1 cellular context compared by ENCODE assay signal in the genomic region with DNA sequence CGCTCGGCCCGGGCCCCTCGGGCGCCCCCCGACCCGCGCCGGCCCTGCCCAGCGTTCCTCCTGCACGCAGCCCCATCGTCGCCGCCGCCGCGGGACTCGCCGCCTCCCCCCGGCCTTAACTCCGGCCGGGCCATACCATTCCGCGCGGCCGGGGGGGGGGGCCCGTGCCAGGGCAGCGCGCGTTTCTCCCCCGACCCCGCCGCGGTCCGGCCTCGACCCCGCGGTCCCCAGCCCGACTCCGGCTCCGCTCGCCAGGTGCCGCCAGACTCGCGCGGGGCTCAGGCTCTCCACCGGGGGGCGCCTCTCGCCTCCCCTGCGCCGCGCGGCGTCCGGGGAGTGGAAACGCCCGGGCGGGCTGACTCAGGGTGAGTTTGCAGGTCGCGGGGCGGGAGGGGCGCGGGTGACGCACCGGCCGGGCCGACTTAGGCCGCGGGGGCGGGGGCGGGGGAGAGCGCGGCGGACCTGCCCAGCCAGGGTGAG.
TF ChIP-seq lines count a peak whose summit lies in the region.

A gene (minus strand): TSS at position 91 of the 480 bp plus-strand sequence. CDS start 15 bp downstream, at position 76.

TF ChIP-seq in SK-N-SH, 30 proteins besides CTCF, POLR2A, EP300 and RAD21 (continued from another document):
- TF ChIP-seq, protein P1, sequence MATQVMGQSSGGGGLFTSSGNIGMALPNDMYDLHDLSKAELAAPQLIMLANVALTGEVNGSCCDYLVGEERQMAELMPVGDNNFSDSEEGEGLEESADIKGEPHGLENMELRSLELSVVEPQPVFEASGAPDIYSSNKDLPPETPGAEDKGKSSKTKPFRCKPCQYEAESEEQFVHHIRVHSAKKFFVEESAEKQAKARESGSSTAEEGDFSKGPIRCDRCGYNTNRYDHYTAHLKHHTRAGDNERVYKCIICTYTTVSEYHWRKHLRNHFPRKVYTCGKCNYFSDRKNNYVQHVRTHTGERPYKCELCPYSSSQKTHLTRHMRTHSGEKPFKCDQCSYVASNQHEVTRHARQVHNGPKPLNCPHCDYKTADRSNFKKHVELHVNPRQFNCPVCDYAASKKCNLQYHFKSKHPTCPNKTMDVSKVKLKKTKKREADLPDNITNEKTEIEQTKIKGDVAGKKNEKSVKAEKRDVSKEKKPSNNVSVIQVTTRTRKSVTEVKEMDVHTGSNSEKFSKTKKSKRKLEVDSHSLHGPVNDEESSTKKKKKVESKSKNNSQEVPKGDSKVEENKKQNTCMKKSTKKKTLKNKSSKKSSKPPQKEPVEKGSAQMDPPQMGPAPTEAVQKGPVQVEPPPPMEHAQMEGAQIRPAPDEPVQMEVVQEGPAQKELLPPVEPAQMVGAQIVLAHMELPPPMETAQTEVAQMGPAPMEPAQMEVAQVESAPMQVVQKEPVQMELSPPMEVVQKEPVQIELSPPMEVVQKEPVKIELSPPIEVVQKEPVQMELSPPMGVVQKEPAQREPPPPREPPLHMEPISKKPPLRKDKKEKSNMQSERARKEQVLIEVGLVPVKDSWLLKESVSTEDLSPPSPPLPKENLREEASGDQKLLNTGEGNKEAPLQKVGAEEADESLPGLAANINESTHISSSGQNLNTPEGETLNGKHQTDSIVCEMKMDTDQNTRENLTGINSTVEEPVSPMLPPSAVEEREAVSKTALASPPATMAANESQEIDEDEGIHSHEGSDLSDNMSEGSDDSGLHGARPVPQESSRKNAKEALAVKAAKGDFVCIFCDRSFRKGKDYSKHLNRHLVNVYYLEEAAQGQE (IDR thresholded peaks at IDR 0.05; ENCODE audit: low read depth, low read length), result no peak
- TF ChIP-seq, protein P2, sequence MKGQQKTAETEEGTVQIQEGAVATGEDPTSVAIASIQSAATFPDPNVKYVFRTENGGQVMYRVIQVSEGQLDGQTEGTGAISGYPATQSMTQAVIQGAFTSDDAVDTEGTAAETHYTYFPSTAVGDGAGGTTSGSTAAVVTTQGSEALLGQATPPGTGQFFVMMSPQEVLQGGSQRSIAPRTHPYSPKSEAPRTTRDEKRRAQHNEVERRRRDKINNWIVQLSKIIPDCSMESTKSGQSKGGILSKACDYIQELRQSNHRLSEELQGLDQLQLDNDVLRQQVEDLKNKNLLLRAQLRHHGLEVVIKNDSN (IDR thresholded peaks at IDR 0.05; ENCODE audit: borderline replicate concordance, low read depth), result no peak
- TF ChIP-seq FOXJ3 (CRISPR knock-in tag; IDR thresholded peaks at IDR 0.05) (no peak), TEAD4 (IDR thresholded peaks at IDR 0.05; ENCODE audit: borderline replicate concordance, insufficient read depth) (no peak), NFIC (IDR thresholded peaks at IDR 0.05; ENCODE audit: borderline replicate concordance) (no peak), FOSL2 (IDR thresholded peaks at IDR 0.05; ENCODE audit: borderline replicate concordance, low read depth) (peak; percentile 65; the same call in 1 of the 2 replicates), RFX5 (IDR thresholded peaks at IDR 0.05; ENCODE audit: low read length) (no peak), GATA2 (CRISPR knock-in tag; IDR thresholded peaks at IDR 0.05) (no peak), TCF12 (IDR thresholded peaks at IDR 0.05) (no peak), GABPA (IDR thresholded peaks at IDR 0.05; ENCODE audit: low read depth) (no peak), SMC3 (IDR thresholded peaks at IDR 0.05; ENCODE audit: low read depth, low read length) (peak; percentile 60), POLR2AphosphoS5 (IDR thresholded peaks at IDR 0.05; ENCODE audit: low read depth, low read length) (peak; percentile 65), SIN3A (IDR thresholded peaks at IDR 0.05; ENCODE audit: borderline replicate concordance, low read depth, low read length) (0 out of 2 replicates have a peak, but pooled peaks have one; percentile 13), RCOR1 (IDR thresholded peaks at IDR 0.05; ENCODE audit: low read length) (no peak), RXRA (IDR thresholded peaks at IDR 0.05; ENCODE audit: borderline replicate concordance, low read depth) (no peak), ELF1 (IDR thresholded peaks at IDR 0.05) (no peak), JUND (IDR thresholded peaks at IDR 0.05) (no peak), CHD2 (IDR thresholded peaks at IDR 0.05; ENCODE audit: low read length, partially characterized antibody) (peak; percentile 9), NRF1 (IDR thresholded peaks at IDR 0.05; ENCODE audit: low read depth, low read length) (no peak), MXI1 (IDR thresholded peaks at IDR 0.05; ENCODE audit: low read depth, low read length) (no peak; the same call in 1 of the 2 replicates)
- TF ChIP-seq, protein P3, sequence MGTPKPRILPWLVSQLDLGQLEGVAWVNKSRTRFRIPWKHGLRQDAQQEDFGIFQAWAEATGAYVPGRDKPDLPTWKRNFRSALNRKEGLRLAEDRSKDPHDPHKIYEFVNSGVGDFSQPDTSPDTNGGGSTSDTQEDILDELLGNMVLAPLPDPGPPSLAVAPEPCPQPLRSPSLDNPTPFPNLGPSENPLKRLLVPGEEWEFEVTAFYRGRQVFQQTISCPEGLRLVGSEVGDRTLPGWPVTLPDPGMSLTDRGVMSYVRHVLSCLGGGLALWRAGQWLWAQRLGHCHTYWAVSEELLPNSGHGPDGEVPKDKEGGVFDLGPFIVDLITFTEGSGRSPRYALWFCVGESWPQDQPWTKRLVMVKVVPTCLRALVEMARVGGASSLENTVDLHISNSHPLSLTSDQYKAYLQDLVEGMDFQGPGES (IDR thresholded peaks at IDR 0.05; ENCODE audit: low read depth, low read length), result no peak
- TF ChIP-seq, protein P4, sequence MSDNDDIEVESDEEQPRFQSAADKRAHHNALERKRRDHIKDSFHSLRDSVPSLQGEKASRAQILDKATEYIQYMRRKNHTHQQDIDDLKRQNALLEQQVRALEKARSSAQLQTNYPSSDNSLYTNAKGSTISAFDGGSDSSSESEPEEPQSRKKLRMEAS (IDR thresholded peaks at IDR 0.05; ENCODE audit: low read depth), result peak; percentile 17; the same call in 1 of the 2 replicates
- TF ChIP-seq, protein P5, sequence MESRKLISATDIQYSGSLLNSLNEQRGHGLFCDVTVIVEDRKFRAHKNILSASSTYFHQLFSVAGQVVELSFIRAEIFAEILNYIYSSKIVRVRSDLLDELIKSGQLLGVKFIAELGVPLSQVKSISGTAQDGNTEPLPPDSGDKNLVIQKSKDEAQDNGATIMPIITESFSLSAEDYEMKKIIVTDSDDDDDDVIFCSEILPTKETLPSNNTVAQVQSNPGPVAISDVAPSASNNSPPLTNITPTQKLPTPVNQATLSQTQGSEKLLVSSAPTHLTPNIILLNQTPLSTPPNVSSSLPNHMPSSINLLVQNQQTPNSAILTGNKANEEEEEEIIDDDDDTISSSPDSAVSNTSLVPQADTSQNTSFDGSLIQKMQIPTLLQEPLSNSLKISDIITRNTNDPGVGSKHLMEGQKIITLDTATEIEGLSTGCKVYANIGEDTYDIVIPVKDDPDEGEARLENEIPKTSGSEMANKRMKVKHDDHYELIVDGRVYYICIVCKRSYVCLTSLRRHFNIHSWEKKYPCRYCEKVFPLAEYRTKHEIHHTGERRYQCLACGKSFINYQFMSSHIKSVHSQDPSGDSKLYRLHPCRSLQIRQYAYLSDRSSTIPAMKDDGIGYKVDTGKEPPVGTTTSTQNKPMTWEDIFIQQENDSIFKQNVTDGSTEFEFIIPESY (IDR thresholded peaks at IDR 0.05; ENCODE audit: borderline replicate concordance, low read depth), result no peak
- TF ChIP-seq, protein P6, sequence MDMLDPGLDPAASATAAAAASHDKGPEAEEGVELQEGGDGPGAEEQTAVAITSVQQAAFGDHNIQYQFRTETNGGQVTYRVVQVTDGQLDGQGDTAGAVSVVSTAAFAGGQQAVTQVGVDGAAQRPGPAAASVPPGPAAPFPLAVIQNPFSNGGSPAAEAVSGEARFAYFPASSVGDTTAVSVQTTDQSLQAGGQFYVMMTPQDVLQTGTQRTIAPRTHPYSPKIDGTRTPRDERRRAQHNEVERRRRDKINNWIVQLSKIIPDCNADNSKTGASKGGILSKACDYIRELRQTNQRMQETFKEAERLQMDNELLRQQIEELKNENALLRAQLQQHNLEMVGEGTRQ (IDR thresholded peaks at IDR 0.05; ENCODE audit: borderline replicate concordance, low read depth, low read length), result no peak
- TF ChIP-seq, protein P7, sequence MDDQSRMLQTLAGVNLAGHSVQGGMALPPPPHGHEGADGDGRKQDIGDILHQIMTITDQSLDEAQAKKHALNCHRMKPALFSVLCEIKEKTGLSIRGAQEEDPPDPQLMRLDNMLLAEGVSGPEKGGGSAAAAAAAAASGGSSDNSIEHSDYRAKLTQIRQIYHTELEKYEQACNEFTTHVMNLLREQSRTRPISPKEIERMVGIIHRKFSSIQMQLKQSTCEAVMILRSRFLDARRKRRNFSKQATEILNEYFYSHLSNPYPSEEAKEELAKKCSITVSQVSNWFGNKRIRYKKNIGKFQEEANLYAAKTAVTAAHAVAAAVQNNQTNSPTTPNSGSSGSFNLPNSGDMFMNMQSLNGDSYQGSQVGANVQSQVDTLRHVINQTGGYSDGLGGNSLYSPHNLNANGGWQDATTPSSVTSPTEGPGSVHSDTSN (IDR thresholded peaks at IDR 0.05), result no peak
